Comparison of ENCODE assay signal across 1 cellular context in genomic region chr6:131062245-131063027, GRCh38.
TF ChIP-seq lines count a peak whose summit lies in the region.

No MANE protein-coding gene starts in this region.

TF ChIP-seq in HepG2, 621 proteins besides CTCF, POLR2A, EP300 and RAD21 (continued from another document and continues in another):
- TF ChIP-seq USF2 (IDR thresholded peaks at IDR 0.05; ENCODE audit: low read depth, low read length) (no peak), USF2 (CRISPR knock-in tag; IDR thresholded peaks at IDR 0.05; ENCODE audit: borderline replicate concordance) (no peak), ZNF772 (CRISPR knock-in tag; IDR thresholded peaks at IDR 0.05) (peak; percentile 37; the same call in 1 of the 2 replicates), UBTF (CRISPR knock-in tag; IDR thresholded peaks at IDR 0.05) (peak; percentile 13), ZNF792 (CRISPR knock-in tag; IDR thresholded peaks at IDR 0.05) (no peak), RARA (CRISPR knock-in tag; IDR thresholded peaks at IDR 0.05) (no peak), PRPF4 (IDR thresholded peaks at IDR 0.05; ENCODE audit: low read depth, low read length, poor library complexity, severe bottlenecking) (no peak), FOXK1 (CRISPR knock-in tag; IDR thresholded peaks at IDR 0.05; ENCODE audit: borderline replicate concordance, low read depth) (no peak), GRHL1 (CRISPR knock-in tag; conservative IDR thresholded peaks at IDR 0.05) (no peak), NCOA5 (CRISPR knock-in tag; IDR thresholded peaks at IDR 0.05) (no peak), ZNF282 (IDR thresholded peaks at IDR 0.05; ENCODE audit: partially characterized antibody) (no peak), TBP (CRISPR knock-in tag; IDR thresholded peaks at IDR 0.05) (0 out of 2 replicates have a peak, but pooled peaks have one; percentile 19), HNRNPUL1 (IDR thresholded peaks at IDR 0.05; ENCODE audit: low read depth, low read length) (no peak), ZNF101 (CRISPR knock-in tag; IDR thresholded peaks at IDR 0.05; ENCODE audit: borderline replicate concordance, low read depth) (no peak), HOXA3 (CRISPR knock-in tag; IDR thresholded peaks at IDR 0.05) (no peak), ZNF17 (CRISPR knock-in tag; IDR thresholded peaks at IDR 0.05) (no peak), MLLT10 (CRISPR knock-in tag; IDR thresholded peaks at IDR 0.05) (no peak), ZNF574 (CRISPR knock-in tag; IDR thresholded peaks at IDR 0.05) (no peak), ZNF557 (CRISPR knock-in tag; IDR thresholded peaks at IDR 0.05) (no peak), PHF21A (CRISPR knock-in tag; IDR thresholded peaks at IDR 0.05) (no peak), POGZ (CRISPR knock-in tag; IDR thresholded peaks at IDR 0.05) (no peak), MEF2D (CRISPR knock-in tag; IDR thresholded peaks at IDR 0.05) (no peak), CERS6 (CRISPR knock-in tag; IDR thresholded peaks at IDR 0.05) (no peak), CBX2 (IDR thresholded peaks at IDR 0.05; ENCODE audit: low read depth, low read length) (no peak), CBX2 (CRISPR knock-in tag; IDR thresholded peaks at IDR 0.05; ENCODE audit: low read depth) (no peak), NFATC3 (CRISPR knock-in tag; IDR thresholded peaks at IDR 0.05) (no peak), ZNF3 (CRISPR knock-in tag; IDR thresholded peaks at IDR 0.05) (no peak), NR2F6 (IDR thresholded peaks at IDR 0.05) (no peak), NR2F6 (CRISPR knock-in tag; IDR thresholded peaks at IDR 0.05) (no peak), ZNF749 (CRISPR knock-in tag; IDR thresholded peaks at IDR 0.05; ENCODE audit: borderline replicate concordance) (no peak), PRDM10 (CRISPR knock-in tag; IDR thresholded peaks at IDR 0.05; ENCODE audit: low read depth) (no peak), MEIS2 (CRISPR knock-in tag; IDR thresholded peaks at IDR 0.05) (no peak), ESRRA (CRISPR knock-in tag; IDR thresholded peaks at IDR 0.05; ENCODE audit: low read depth) (no peak), EHMT2 (IDR thresholded peaks at IDR 0.05; ENCODE audit: borderline replicate concordance, low read depth, low read length) (no peak), POLR2G (IDR thresholded peaks at IDR 0.05; ENCODE audit: low read depth, low read length) (no peak), BATF2 (CRISPR knock-in tag; IDR thresholded peaks at IDR 0.05) (no peak), ZSCAN29 (CRISPR knock-in tag; conservative IDR thresholded peaks at IDR 0.05) (no peak), ZSCAN9 (CRISPR knock-in tag; IDR thresholded peaks at IDR 0.05; ENCODE audit: borderline replicate concordance) (no peak), ARID4A (CRISPR knock-in tag; IDR thresholded peaks at IDR 0.05; ENCODE audit: borderline replicate concordance) (no peak), PHB2 (IDR thresholded peaks at IDR 0.05; ENCODE audit: partially characterized antibody) (no peak), SIX4 (CRISPR knock-in tag; IDR thresholded peaks at IDR 0.05) (no peak), ZNF543 (CRISPR knock-in tag; IDR thresholded peaks at IDR 0.05) (no peak; the same call in 1 of the 2 replicates), SPEN (CRISPR knock-in tag; IDR thresholded peaks at IDR 0.05; ENCODE audit: low read depth) (no peak), ZNF724P (CRISPR knock-in tag; IDR thresholded peaks at IDR 0.05; ENCODE audit: borderline replicate concordance) (no peak), MEIS1 (CRISPR knock-in tag; IDR thresholded peaks at IDR 0.05; ENCODE audit: borderline replicate concordance) (no peak), XRCC5 (optimal IDR thresholded peaks at IDR 0.05; ENCODE audit: low read length) (peak; percentile 4), SSRP1 (CRISPR knock-in tag; IDR thresholded peaks at IDR 0.05) (no peak), ZNF782 (CRISPR knock-in tag; IDR thresholded peaks at IDR 0.05; ENCODE audit: borderline replicate concordance) (peak; percentile 14; the same call in 1 of the 2 replicates), JARID2 (CRISPR knock-in tag; IDR thresholded peaks at IDR 0.05; ENCODE audit: insufficient replicate concordance) (no peak), NRL (CRISPR knock-in tag; IDR thresholded peaks at IDR 0.05; ENCODE audit: borderline replicate concordance) (peak; percentile 55; the same call in 1 of the 2 replicates), ZNF121 (CRISPR knock-in tag; IDR thresholded peaks at IDR 0.05) (0 out of 2 replicates have a peak, but pooled peaks have one; percentile 4), ONECUT2 (CRISPR knock-in tag; IDR thresholded peaks at IDR 0.05) (no peak), CEBPB (IDR thresholded peaks at IDR 0.05; ENCODE audit: borderline replicate concordance, low read depth, low read length) (no peak), MATR3 (CRISPR knock-in tag; IDR thresholded peaks at IDR 0.05) (no peak)
